Comparison of ENCODE assay signal across 2 cellular contexts in genomic region chr4:147194107-147194506, GRCh38.
TF ChIP-seq lines count a peak whose summit lies in the region.

No MANE protein-coding gene starts in this region.

TF ChIP-seq in A549, 52 proteins besides CTCF, POLR2A, EP300 and RAD21 (continued from another document):
- TF ChIP-seq REST (IDR thresholded peaks at IDR 0.05) (no peak), EHF (CRISPR knock-in tag; IDR thresholded peaks at IDR 0.05) (no peak), RNF2 (IDR thresholded peaks at IDR 0.05; ENCODE audit: borderline replicate concordance, low read depth) (no peak), HOXB13 (CRISPR knock-in tag; IDR thresholded peaks at IDR 0.05; ENCODE audit: low read depth) (no peak), RFX5 (IDR thresholded peaks at IDR 0.05) (no peak), HOXA7 (CRISPR knock-in tag; IDR thresholded peaks at IDR 0.05) (no peak), JUNB (IDR thresholded peaks at IDR 0.05) (no peak), NPAS2 (CRISPR knock-in tag; IDR thresholded peaks at IDR 0.05; ENCODE audit: borderline replicate concordance) (no peak), RARB (CRISPR knock-in tag; IDR thresholded peaks at IDR 0.05) (no peak)

TF ChIP-seq in SK-N-SH, 30 proteins besides CTCF, POLR2A, EP300 and RAD21 (continued from another document):
- TF ChIP-seq NRF1 (IDR thresholded peaks at IDR 0.05; ENCODE audit: low read depth, low read length) (no peak), GABPA (IDR thresholded peaks at IDR 0.05; ENCODE audit: low read depth) (no peak), YY1 (IDR thresholded peaks at IDR 0.05; ENCODE audit: low read depth) (no peak)
